ENCODE assay signal across 26 cellular contexts in the genomic region with DNA sequence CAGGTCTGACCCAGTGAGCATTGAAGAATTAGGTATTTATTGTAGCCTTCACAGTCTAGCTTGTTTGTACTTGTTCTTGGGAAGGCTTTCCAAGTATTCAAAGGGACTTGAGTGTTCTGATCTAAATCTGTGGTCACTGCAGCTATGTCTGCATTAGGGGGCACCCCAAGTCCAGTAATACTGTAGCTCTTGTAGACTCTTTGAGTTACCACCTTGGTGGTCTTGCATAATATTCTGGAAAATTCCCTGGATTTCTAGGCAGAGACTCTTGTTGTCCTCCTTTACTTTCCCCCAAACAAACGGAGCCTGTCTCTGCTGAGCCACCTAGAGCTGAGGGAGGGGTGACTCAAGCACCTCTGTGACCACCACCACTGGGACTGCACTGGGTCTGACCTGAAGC.
DNase-seq lines count a peak whose midpoint lies in the region; ATAC-seq and TF ChIP-seq lines count a peak whose summit lies in the region.
"Had no signal": no experiment of that assay in that cellular context is flagged by ENCODE, and none has a peak within 500 bp of the region (broad histone marks: within the 10 kb centered on the region; RNA-seq: fewer than 3 reads in every experiment).

No MANE protein-coding gene starts in this region.

- ATAC-seq in HG02763 (IDR thresholded peaks at IDR 0.05; ENCODE audit: unreplicated experiment), result no peak
- ATAC-seq in HG02973 (IDR thresholded peaks at IDR 0.05; ENCODE audit: unreplicated experiment), result no peak
- ATAC-seq: A549; activated T-helper 17 cell treated with anti-CD3 and anti-CD28 coated beads, Interleukin-2, amount 50 U/mL, for 72 hours; lower lobe of right lung; stimulated activated effector memory CD8-positive, alpha-beta T cell treated with anti-CD3 and anti-CD28 coated beads, Interleukin-12 subunit alpha, Interleukin-12 subunit beta, amount 100 ng/mL, for 72 hours had no signal

- H3K9me3 Mint-ChIP-seq in endodermal cell (no peaks in the 10 kb centered on the region), neural progenitor cell (peaks cover 4% of the 10 kb centered on the region)
- H3K9me3 Mint-ChIP-seq: activated T-helper 17 cell treated with anti-CD3 and anti-CD28 coated beads, Interleukin-2, amount 50 U/mL, for 72 hours; CD4-positive, alpha-beta memory T cell had no signal

- H3K4me1 ChIP-seq in endodermal cell (ENCODE audit: control insufficient read depth, insufficient read depth, low read length) (no peaks in the 10 kb centered on the region), neural progenitor cell (no peaks in the 10 kb centered on the region)
- H3K4me1 ChIP-seq: A549, esophagus squamous epithelium, lower lobe of right lung, SJCRH30, upper lobe of left lung had no signal

- WGBS in endodermal cell (ENCODE audit: insufficient coverage in 1 of 2, insufficient read length in 1 of 2), 2 experiments, result 90 to 100% methylated on average over 1 of the region's 1 CpG

- no peak overlapping the region for H3K9ac ChIP-seq in endodermal cell (ENCODE audit: extremely low read depth, low read length, poor library complexity, severe bottlenecking)
- no peak overlapping the region for H3K9ac ChIP-seq in neural progenitor cell

- H3K4me2 ChIP-seq in neural progenitor cell, result no peak overlapping the region
- H3K4me2 ChIP-seq: A549 had no signal

- no peaks in the 10 kb centered on the region for H3K9me3 ChIP-seq in endodermal cell (ENCODE audit: control insufficient read depth, low read length)
- no peaks in the 10 kb centered on the region for H3K9me3 ChIP-seq in neural progenitor cell (ENCODE audit: low read depth)
- H3K9me3 ChIP-seq: A549, esophagus squamous epithelium, lower lobe of right lung, SJCRH30, upper lobe of left lung had no signal

- H3K36me3 Mint-ChIP-seq in endodermal cell (ENCODE audit: low read depth) (peaks cover 15% of the 10 kb centered on the region), neural progenitor cell (peaks cover 15% of the 10 kb centered on the region)

- H3K27ac Mint-ChIP-seq in endodermal cell (peak overlapping the region; percentile 55), neural progenitor cell (no peak overlapping the region)
- H3K27ac Mint-ChIP-seq: activated naive CD4-positive, alpha-beta T cell treated with anti-CD3 and anti-CD28 coated beads, Interleukin-2, amount 50 U/mL, for 72 hours; activated T-helper 17 cell treated with anti-CD3 and anti-CD28 coated beads, Interleukin-2, amount 50 U/mL, for 72 hours; B cell; natural killer cell treated with Interleukin-12 subunit alpha and Interleukin-12 subunit beta and Interleukin-15 and Interleukin-18, amount 100 ng/mL, for 72 hours; stimulated activated effector memory CD8-positive, alpha-beta T cell treated with anti-CD3 and anti-CD28 coated beads, Interleukin-12 subunit alpha, Interleukin-12 subunit beta, amount 100 ng/mL, for 72 hours had no signal

- H4K20me1 ChIP-seq in neural progenitor cell (ENCODE audit: low read depth), result no peaks in the 10 kb centered on the region

- H3K27me3 ChIP-seq in endodermal cell (ENCODE audit: control insufficient read depth, insufficient read depth, low read length, poor library complexity, severe bottlenecking) (no peaks in the 10 kb centered on the region), neural progenitor cell (no peaks in the 10 kb centered on the region)
- H3K27me3 ChIP-seq: cardiac muscle cell, esophagus squamous epithelium, SJCRH30, upper lobe of left lung had no signal

- no peak overlapping the region for H2AFZ ChIP-seq in neural progenitor cell (replicated peaks)

- H3K79me2 ChIP-seq in neural progenitor cell (ENCODE audit: low read depth), result no peaks in the 10 kb centered on the region

- no peaks in the 10 kb centered on the region for H3F3A ChIP-seq in neural progenitor cell (ENCODE audit: low read depth)

- H3K4me3 Mint-ChIP-seq in endodermal cell, result no peak overlapping the region
- H3K4me3 Mint-ChIP-seq in neural progenitor cell, result no peak overlapping the region
- H3K4me3 Mint-ChIP-seq: activated T-helper 17 cell treated with anti-CD3 and anti-CD28 coated beads, Interleukin-2, amount 50 U/mL, for 72 hours; B cell; CD4-positive, alpha-beta memory T cell; natural killer cell treated with Interleukin-12 subunit alpha and Interleukin-12 subunit beta and Interleukin-15 and Interleukin-18, amount 100 ng/mL, for 72 hours; stimulated activated effector memory CD8-positive, alpha-beta T cell treated with anti-CD3 and anti-CD28 coated beads, Interleukin-12 subunit alpha, Interleukin-12 subunit beta, amount 100 ng/mL, for 72 hours had no signal

- H3K36me3 ChIP-seq in endodermal cell (ENCODE audit: control insufficient read depth, insufficient read depth, low read length), result peaks cover 11% of the 10 kb centered on the region
- H3K36me3 ChIP-seq in neural progenitor cell, result no peaks in the 10 kb centered on the region
- H3K36me3 ChIP-seq: cardiac muscle cell had no signal

- DNase-seq in AG09319 (ENCODE audit: extremely low read depth, low read depth) (no peak), HFF-Myc (ENCODE audit: extremely low read depth, low read depth) (no peak), endodermal cell (no peak), neural progenitor cell (ENCODE audit: low spot score) (no peak), NCI-H146 (lab: John Stamatoyannopoulos, UW) (no peak)
- DNase-seq in activated naive CD4-positive, alpha-beta T cell treated with anti-CD3 and anti-CD28 coated beads, Interleukin-2, amount 50 U/mL, for 16 hours, result no peak
- DNase-seq: CD4-positive, alpha-beta memory T cell; esophagus squamous epithelium; H7; hippocampal formation; Kasumi-1; lower lobe of right lung; NCI-H1436 treated with DMSO at 0.1 percent for 48 hours; NCI-H82; SW 1271; upper lobe of left lung had no signal

- peak; percentile 7 for TF ChIP-seq CTCF in AG09319 (IDR thresholded peaks at IDR 0.05; ENCODE audit: low read depth, low read length)
- peak; percentile 12 for TF ChIP-seq CTCF in HFF-Myc (IDR thresholded peaks at IDR 0.05; ENCODE audit: low read depth, low read length, missing control alignments)
- peak; percentile 13 for TF ChIP-seq CTCF in endodermal cell (conservative IDR thresholded peaks at IDR 0.05)
- peak; percentile 8 for TF ChIP-seq CTCF in neural progenitor cell (IDR thresholded peaks at IDR 0.05)

- H3K4me1 Mint-ChIP-seq in endodermal cell (no peaks in the 10 kb centered on the region), neural progenitor cell (no peaks in the 10 kb centered on the region)
- H3K4me1 Mint-ChIP-seq: activated T-helper 17 cell treated with anti-CD3 and anti-CD28 coated beads, Interleukin-2, amount 50 U/mL, for 72 hours; B cell; CD4-positive, alpha-beta memory T cell; stimulated activated effector memory CD8-positive, alpha-beta T cell treated with anti-CD3 and anti-CD28 coated beads, Interleukin-12 subunit alpha, Interleukin-12 subunit beta, amount 100 ng/mL, for 72 hours had no signal

- H3K27me3 Mint-ChIP-seq in endodermal cell (ENCODE audit: insufficient read depth) (no peaks in the 10 kb centered on the region), neural progenitor cell (ENCODE audit: insufficient read depth, low read depth) (no peaks in the 10 kb centered on the region)
- H3K27me3 Mint-ChIP-seq: activated T-helper 17 cell treated with anti-CD3 and anti-CD28 coated beads, Interleukin-2, amount 50 U/mL, for 72 hours; B cell; CD4-positive, alpha-beta memory T cell; natural killer cell treated with Interleukin-12 subunit alpha and Interleukin-12 subunit beta and Interleukin-15 and Interleukin-18, amount 100 ng/mL, for 72 hours had no signal

- H3K4me3 ChIP-seq in HFF-Myc (replicated peaks; ENCODE audit: low read depth, low read length) (no peak overlapping the region), endodermal cell (ENCODE audit: low read length) (no peak overlapping the region), neural progenitor cell (no peak overlapping the region)
- H3K4me3 ChIP-seq: A549, cardiac muscle cell, esophagus squamous epithelium, lower lobe of right lung, SJCRH30, upper lobe of left lung had no signal

- no peak overlapping the region for H3K27ac ChIP-seq in endodermal cell (ENCODE audit: low read depth, low read length)
- no peak overlapping the region for H3K27ac ChIP-seq in neural progenitor cell
- H3K27ac ChIP-seq: A549, cardiac muscle cell, esophagus squamous epithelium, lower lobe of right lung, SJCRH30, upper lobe of left lung had no signal
